ENCODE assay signal across 25 cellular contexts in the genomic region with DNA sequence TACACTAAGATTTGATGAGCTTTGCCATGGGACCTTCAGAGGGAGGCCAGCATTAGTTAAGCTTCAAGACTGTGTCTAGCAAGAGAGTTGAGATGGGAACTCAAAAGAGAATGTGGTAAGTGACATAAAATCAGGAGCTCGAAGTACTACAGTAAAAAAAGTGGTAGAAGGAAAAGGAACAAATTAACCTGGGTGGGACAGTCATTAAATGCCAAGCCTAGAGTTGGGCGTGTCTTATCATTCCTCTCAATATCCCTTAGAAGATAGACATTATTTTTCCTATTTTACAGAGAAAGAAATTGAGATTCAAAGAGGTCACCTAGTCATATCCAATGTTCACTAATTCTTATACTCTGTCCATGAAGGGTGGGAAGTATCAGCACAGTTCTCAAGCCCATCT. TPM values are rescaled to one million over a fixed set of nuclear protein-coding genes. Genes with fewer than 3 reads are reported as not detected.
A peak's percentile ranks its signal among the peaks of the same experiment; 100 is the strongest.
DNase-seq lines count a peak whose midpoint lies in the region; ATAC-seq and TF ChIP-seq lines count a peak whose summit lies in the region.
"Had no signal": no experiment of that assay in that cellular context is flagged by ENCODE, and none has a peak within 500 bp of the region (broad histone marks: within the 10 kb centered on the region; RNA-seq: fewer than 3 reads in every experiment).

No MANE protein-coding gene starts in this region.

- no peak for TF ChIP-seq POLR2A in sigmoid colon (IDR thresholded peaks at IDR 0.05)

- TF ChIP-seq CTCF in PC-9 (conservative IDR thresholded peaks at IDR 0.05) = no peak
- no peak for TF ChIP-seq CTCF in sigmoid colon (IDR thresholded peaks at IDR 0.05)

- H3K27me3 Mint-ChIP-seq in activated CD4-positive, alpha-beta T cell treated with anti-CD3 and anti-CD28 coated beads for 36 hours = no peaks in the 10 kb centered on the region
- H3K27me3 Mint-ChIP-seq in activated CD4-positive, alpha-beta T cell treated with anti-CD3 and anti-CD28 coated beads, Interleukin-2, amount 10 ng/mL, durations not matched to agents 24 days and 14 days = peaks cover 12% of the 10 kb centered on the region
- H3K27me3 Mint-ChIP-seq in stimulated activated memory B cell treated with anti-CD40 and anti-IgM and Interleukin-4, amounts not matched to agents 10 μg/mL and 1 μg/mL and 100 μg/mL, for 72 hours = no peaks in the 10 kb centered on the region
- H3K27me3 Mint-ChIP-seq: CD4-positive, alpha-beta memory T cell had no signal

- H3K27me3 ChIP-seq in PC-9 (ENCODE audit: insufficient read depth, low read depth) (no peaks in the 10 kb centered on the region), duodenal mucosa (ENCODE audit: control insufficient read depth in 1 of 2, insufficient read depth in 2 of 2, low read length in 2 of 2) (no peaks in the 10 kb centered on the region), sigmoid colon (no peaks in the 10 kb centered on the region)
- H3K27me3 ChIP-seq: BLaER1 treated with 17β-estradiol and CSF1 and Interleukin-3, amounts not matched to agents 10 nM and 100 nM; SJSA1 had no signal

- H3K4me1 Mint-ChIP-seq in activated CD4-positive, alpha-beta T cell treated with anti-CD3 and anti-CD28 coated beads for 36 hours = peaks cover 36% of the 10 kb centered on the region
- peaks cover 23% of the 10 kb centered on the region for H3K4me1 Mint-ChIP-seq in activated CD4-positive, alpha-beta T cell treated with anti-CD3 and anti-CD28 coated beads, Interleukin-2, amount 10 ng/mL, durations not matched to agents 24 days and 14 days
- H3K4me1 Mint-ChIP-seq in stimulated activated memory B cell treated with anti-CD40 and anti-IgM and Interleukin-4, amounts not matched to agents 10 μg/mL and 1 μg/mL and 100 μg/mL, for 72 hours = peaks cover 42% of the 10 kb centered on the region

- intact Hi-C loops in activated CD4-positive, alpha-beta T cell treated with anti-CD3 and anti-CD28 coated beads for 36 hours (cut with DNase I, micrococcal nuclease) = loop anchor here (5.0 to 10.0 kb wide), 7 partner anchors 285 to 1665 kb away; partner anchors contain the start of genes CTNNAL1 (in 1 of the 2), DNAJC25 (in 1 of the 2) and TMEM245 (in 1 of the 2)
- intact Hi-C loops in activated CD4-positive, alpha-beta T cell treated with anti-CD3 and anti-CD28 coated beads, Interleukin-2, amount 10 ng/mL, durations not matched to agents 24 days and 14 days (cut with micrococcal nuclease) = loop anchor here (5.0 to 10.0 kb wide), 4 partner anchors 112 to 1325 kb away; partner anchors contain the start of genes ABITRAM, CTNNAL1, ELP1 and TMEM245
- intact Hi-C loops in PC-9 (cut with micrococcal nuclease; ENCODE audit: unreplicated experiment) = loop anchor here (5.0 kb wide), 2 partner anchors 67 to 343 kb away; no protein-coding TSS in a partner anchor
- intact Hi-C loops in sigmoid colon (cut with DNase I) = loop anchor here (5.0 kb wide), 2 partner anchors 132 to 212 kb away; no protein-coding TSS in a partner anchor

- H3K4me1 ChIP-seq in PC-9 (replicated peaks; ENCODE audit: insufficient read depth) = peaks cover 26% of the 10 kb centered on the region
- H3K4me1 ChIP-seq in duodenal mucosa (ENCODE audit: control insufficient read depth in 1 of 2, insufficient read depth in 2 of 2, low read length in 2 of 2) = peaks cover 31 to 45% of the 10 kb centered on the region in 2 donors
- H3K4me1 ChIP-seq in sigmoid colon = peaks cover 0 to 20% (median 16%) of the 10 kb centered on the region in 4 donors

- H3F3A ChIP-seq in PC-9 (ENCODE audit: insufficient read depth, low read depth) = peaks cover 19% of the 10 kb centered on the region

- peaks cover 10% of the 10 kb centered on the region for H3K36me3 Mint-ChIP-seq in activated CD4-positive, alpha-beta T cell treated with anti-CD3 and anti-CD28 coated beads for 36 hours (ENCODE audit: low read depth)
- peaks cover 9% of the 10 kb centered on the region for H3K36me3 Mint-ChIP-seq in activated CD4-positive, alpha-beta T cell treated with anti-CD3 and anti-CD28 coated beads, Interleukin-2, amount 10 ng/mL, durations not matched to agents 24 days and 14 days (ENCODE audit: low read depth)
- H3K36me3 Mint-ChIP-seq in stimulated activated memory B cell treated with anti-CD40 and anti-IgM and Interleukin-4, amounts not matched to agents 10 μg/mL and 1 μg/mL and 100 μg/mL, for 72 hours = peaks cover 17% of the 10 kb centered on the region

- CTCF ChIA-PET in activated CD4-positive, alpha-beta T cell treated with anti-CD3 and anti-CD28 coated beads for 36 hours (lab: Charles Lee) = interaction anchor here (1.0 to 1.5 kb wide), 2 partner anchors 19 to 47 kb away, joined by 3 to 4 read pairs; no protein-coding TSS in a partner anchor
- CTCF ChIA-PET in PC-9 (lab: Charles Lee) = no interaction called here

- H3K4me2 ChIP-seq in PC-9 = peak overlapping the region; percentile 91

- H3K4me3 Mint-ChIP-seq in activated CD4-positive, alpha-beta T cell treated with anti-CD3 and anti-CD28 coated beads for 36 hours = no peak overlapping the region
- no peak overlapping the region for H3K4me3 Mint-ChIP-seq in activated CD4-positive, alpha-beta T cell treated with anti-CD3 and anti-CD28 coated beads, Interleukin-2, amount 10 ng/mL, durations not matched to agents 24 days and 14 days
- peak overlapping the region; percentile 56 for H3K4me3 Mint-ChIP-seq in stimulated activated memory B cell treated with anti-CD40 and anti-IgM and Interleukin-4, amounts not matched to agents 10 μg/mL and 1 μg/mL and 100 μg/mL, for 72 hours
- H3K4me3 Mint-ChIP-seq: CD4-positive, alpha-beta memory T cell; H9 had no signal

- ATAC-seq in activated CD4-positive, alpha-beta T cell treated with anti-CD3 and anti-CD28 coated beads for 36 hours = no peak
- no peak for ATAC-seq in stimulated activated memory B cell treated with anti-CD40 and anti-IgM and Interleukin-4, amounts not matched to agents 10 μg/mL and 1 μg/mL and 100 μg/mL, for 72 hours
- ATAC-seq: Right ventricle myocardium inferior had no signal

- H3K9me3 ChIP-seq in PC-9 (ENCODE audit: insufficient read depth, low read depth) (no peaks in the 10 kb centered on the region), duodenal mucosa (ENCODE audit: control insufficient read depth in 1 of 2, low read length in 2 of 2) (no peaks in the 10 kb centered on the region), sigmoid colon (no peaks in the 10 kb centered on the region)
- H3K9me3 ChIP-seq: SJSA1 had no signal

- POLR2A ChIA-PET in activated CD4-positive, alpha-beta T cell treated with anti-CD3 and anti-CD28 coated beads for 36 hours (lab: Charles Lee) = no interaction called here
- POLR2A ChIA-PET in PC-9 (lab: Charles Lee; ENCODE audit: unreplicated experiment) = no interaction called here

- peaks cover 2% of the 10 kb centered on the region for H3K9me3 Mint-ChIP-seq in activated CD4-positive, alpha-beta T cell treated with anti-CD3 and anti-CD28 coated beads for 36 hours (ENCODE audit: low read depth)
- no peaks in the 10 kb centered on the region for H3K9me3 Mint-ChIP-seq in activated CD4-positive, alpha-beta T cell treated with anti-CD3 and anti-CD28 coated beads, Interleukin-2, amount 10 ng/mL, durations not matched to agents 24 days and 14 days
- H3K9me3 Mint-ChIP-seq in stimulated activated memory B cell treated with anti-CD40 and anti-IgM and Interleukin-4, amounts not matched to agents 10 μg/mL and 1 μg/mL and 100 μg/mL, for 72 hours = no peaks in the 10 kb centered on the region
- H3K9me3 Mint-ChIP-seq: CD4-positive, alpha-beta memory T cell had no signal

- no peak for TF ChIP-seq EP300 in sigmoid colon (IDR thresholded peaks at IDR 0.05)

- peak overlapping the region in 1 of 2 donors; percentile 39 for H3K9ac ChIP-seq in duodenal mucosa (ENCODE audit: low read depth in 1 of 2, low read length in 2 of 2)
- H3K9ac ChIP-seq: BLaER1 treated with 17β-estradiol and CSF1 and Interleukin-3, amounts not matched to agents 10 nM and 100 nM had no signal

- peaks cover 8% of the 10 kb centered on the region for H4K20me1 ChIP-seq in PC-9 (ENCODE audit: insufficient read depth)

- no peak overlapping the region for H2AFZ ChIP-seq in PC-9

- H3K36me3 ChIP-seq in PC-9 (ENCODE audit: low read depth) = peaks cover 7% of the 10 kb centered on the region; the same call in 1 of the 2 replicates
- no peaks in the 10 kb centered on the region for H3K36me3 ChIP-seq in duodenal mucosa (ENCODE audit: control insufficient read depth in 1 of 2, insufficient read depth in 2 of 2, low read length in 2 of 2)
- no peaks in the 10 kb centered on the region for H3K36me3 ChIP-seq in sigmoid colon
- H3K36me3 ChIP-seq: BLaER1 treated with 17β-estradiol and CSF1 and Interleukin-3, amounts not matched to agents 10 nM and 100 nM had no signal

- no peak for DNase-seq in activated CD4-positive, alpha-beta T cell treated with anti-CD3 and anti-CD28 coated beads for 36 hours
- DNase-seq in activated CD4-positive, alpha-beta T cell treated with anti-CD3 and anti-CD28 coated beads, Interleukin-2, amount 10 ng/mL, durations not matched to agents 24 days and 14 days = no peak
- DNase-seq in PC-9 (no peak), GOT3 (lab: John Stamatoyannopoulos, UW) (no peak), sigmoid colon (no peak), NCI-H2171 treated with DMSO at 0.1 percent for 48 hours (lab: John Stamatoyannopoulos, UW) (no peak)
- DNase-seq: Caco-2; CD4-positive, alpha-beta memory T cell; DMS 273 treated with DMSO at 0.1 percent for 48 hours; DMS79 treated with DMSO at 0.1 percent for 48 hours; H9; KBM-7; NCI-H1092; NCI-H146; NCI-H2029; NCI-H345; NCI-H524; NCI-H82 had no signal

- peak overlapping the region; percentile 24 for H3K27ac Mint-ChIP-seq in activated CD4-positive, alpha-beta T cell treated with anti-CD3 and anti-CD28 coated beads for 36 hours
- H3K27ac Mint-ChIP-seq in activated CD4-positive, alpha-beta T cell treated with anti-CD3 and anti-CD28 coated beads, Interleukin-2, amount 10 ng/mL, durations not matched to agents 24 days and 14 days = no peak overlapping the region
- peak overlapping the region; percentile 91 for H3K27ac Mint-ChIP-seq in stimulated activated memory B cell treated with anti-CD40 and anti-IgM and Interleukin-4, amounts not matched to agents 10 μg/mL and 1 μg/mL and 100 μg/mL, for 72 hours
- H3K27ac Mint-ChIP-seq: H9 had no signal

- peaks cover 40% of the 10 kb centered on the region for H3K79me2 ChIP-seq in PC-9 (ENCODE audit: low read depth)

- 17 to 76% methylated on average over 2 of the region's 2 CpGs for WGBS in sigmoid colon, 2 donors

- H3K4me3 ChIP-seq in PC-9 = no peak overlapping the region
- peak overlapping the region; percentile 5 to 30 for H3K4me3 ChIP-seq in duodenal mucosa (ENCODE audit: low read depth in 1 of 2, low read length in 2 of 2)
- no peak overlapping the region for H3K4me3 ChIP-seq in sigmoid colon
- H3K4me3 ChIP-seq: BLaER1 treated with 17β-estradiol and CSF1 and Interleukin-3, amounts not matched to agents 10 nM and 100 nM; SJSA1 had no signal

- H3K27ac ChIP-seq in PC-9 (peak overlapping the region; percentile 99; the same call in 1 of the 2 replicates), duodenal mucosa (ENCODE audit: low read depth, low read length) (no peak overlapping the region), sigmoid colon (no peak overlapping the region)
- H3K27ac ChIP-seq: 22Rv1; BLaER1 treated with 17β-estradiol and CSF1 and Interleukin-3, amounts not matched to agents 10 nM and 100 nM; SJSA1 had no signal

- H3K9me2 ChIP-seq in PC-9 (ENCODE audit: insufficient read depth) = no peaks in the 10 kb centered on the region

- no TSS peak for BruUV-seq in PC-9 (replicated peaks; lab: Mats Ljungman, UMichigan)

RNA-seq across cellular contexts. Expression of gene TXN, which starts 3.3 kb away (rescaled TPM):
- total RNA-seq in activated CD4-positive, alpha-beta T cell treated with anti-CD3 and anti-CD28 coated beads for 36 hours = 100 to 1,000 TPM; 449 to 553 TPM
- 463 TPM in 2 replicates for total RNA-seq in activated CD4-positive, alpha-beta T cell treated with anti-CD3 and anti-CD28 coated beads, Interleukin-2, amount 10 ng/mL, durations not matched to agents 24 days and 14 days
- total RNA-seq in PC-9 (2021) (1,110 and 1,260 TPM in 2 replicates), sigmoid colon (100 to 1,000 TPM in 3 of 4 donors, 10 to 100 TPM in 1; 94.9 to 211 (median 158) TPM)
- 100 to 1,000 TPM; 508 to 827 (median 733) TPM for polyA plus RNA-seq in sigmoid colon

RNA-seq across cellular contexts. Expression of gene C9orf152, which starts 51.6 kb away (rescaled TPM):
- not detected for total RNA-seq in activated CD4-positive, alpha-beta T cell treated with anti-CD3 and anti-CD28 coated beads for 36 hours
- not detected in 2 replicates for total RNA-seq in activated CD4-positive, alpha-beta T cell treated with anti-CD3 and anti-CD28 coated beads, Interleukin-2, amount 10 ng/mL, durations not matched to agents 24 days and 14 days
- total RNA-seq in PC-9 (2021) = 0.23 and 0.74 TPM in 2 replicates
- total RNA-seq in sigmoid colon = not detected
- polyA plus RNA-seq in sigmoid colon = 10 to 100 TPM; 24.8 to 58.5 (median 49.9) TPM
- total RNA-seq: CD4-positive, alpha-beta memory T cell; H9; OCI-LY7; Right ventricle myocardium inferior; SJSA1 had no signal
- polyA plus RNA-seq: CD4-positive, alpha-beta memory T cell had no signal

Comparison
In these comparisons a context has a peak if more than half of its experiments do, and no peak if none do; other contexts are left out.
1. H3K4me3 ChIP-seq: peak in duodenal mucosa (2 of 2); none in PC-9 (single experiment) and sigmoid colon (0 of 4).